Comparison of ENCODE assay signal across 7 cellular contexts in genomic region chr4:130714006-130714405, GRCh38.
"Had no signal": no experiment of that assay in that cellular context is flagged by ENCODE, and none has a peak within 500 bp of the region (broad histone marks: within the 10 kb centered on the region; RNA-seq: fewer than 3 reads in every experiment).

No MANE protein-coding gene starts in this region.

- H3K4me1 Mint-ChIP-seq: IgD-negative memory B cell had no signal

- H3K27ac Mint-ChIP-seq: IgD-negative memory B cell had no signal

- H3K4me3 Mint-ChIP-seq: IgD-negative memory B cell had no signal

- H3K4me2 ChIP-seq: KMS-11 had no signal

- DNase-seq: IMR-90, KBM-7, KG1 had no signal

- H3K27me3 Mint-ChIP-seq: IgD-negative memory B cell had no signal

- FAIRE-seq: HTR-8/SVneo had no signal

- H3K36me3 Mint-ChIP-seq: IgD-negative memory B cell had no signal

- H3K9ac ChIP-seq: KMS-11 had no signal

- H3K27ac ChIP-seq: HL-60, KMS-11 had no signal
